ENCODE assay signal across 37 cellular contexts in genomic region chr10:11498399-11498798, GRCh38.
"Had no signal": no experiment of that assay in that cellular context is flagged by ENCODE, and none has a peak within 500 bp of the region (broad histone marks: within the 10 kb centered on the region; RNA-seq: fewer than 3 reads in every experiment).

No MANE protein-coding gene starts in this region.

- H3K4me3 ChIP-seq: ascending aorta, cardiac muscle cell had no signal

- FAIRE-seq: bronchial epithelial cell, TTC549 had no signal

- H3K9me3 ChIP-seq: ascending aorta had no signal

- H3K27me3 ChIP-seq: ascending aorta, cardiac muscle cell had no signal

- H3K4me1 Mint-ChIP-seq: activated naive CD8-positive, alpha-beta T cell treated with anti-CD3 and anti-CD28 coated beads for 36 hours; central memory CD8-positive, alpha-beta T cell had no signal

- DNase-seq: activated B cell treated with CpG ODN at 0.5 μM for 24 hours; activated CD4-positive, alpha-beta memory T cell treated with anti-CD3 and anti-CD28 coated beads for 36 hours; activated CD4-positive, alpha-beta T cell treated with anti-CD3 and anti-CD28 coated beads for 4 hours; activated CD4-positive, alpha-beta T cell treated with anti-CD3 and anti-CD28 coated beads, Interleukin-2, amount 10 ng/mL, durations not matched to agents 24 days and 14 days; activated CD4-positive, alpha-beta T cell treated with anti-CD3 and anti-CD28 coated beads, Interleukin-2, amount 50 U/mL, for 1 hour; activated CD4-positive, alpha-beta T cell treated with anti-CD3 and anti-CD28 coated beads, Interleukin-2, amount 50 U/mL, for 4 hours; activated CD4-positive, CD25-positive, alpha-beta regulatory T cell treated with anti-CD3 and anti-CD28 coated beads, Interleukin-2, amount 50 U/mL, for 72 hours; activated CD8-positive, alpha-beta memory T cell treated with anti-CD3 and anti-CD28 coated beads, Interleukin-2, amount 50 U/mL, for 4 hours; activated CD8-positive, alpha-beta T cell treated with anti-CD3 and anti-CD28 coated beads for 36 hours; activated effector memory CD4-positive, alpha-beta T cell treated with anti-CD3 and anti-CD28 coated beads, Interleukin-2, amount 50 U/mL, for 16 hours; activated gamma-delta T cell treated with Interleukin-2 at 50 U/mL for 16 hours; activated naive CD4-positive, alpha-beta T cell; activated naive CD4-positive, alpha-beta T cell treated with anti-CD3 and anti-CD28 coated beads for 36 hours; activated naive CD4-positive, alpha-beta T cell treated with anti-CD3 and anti-CD28 coated beads, Interleukin-2, amount 50 U/mL, for 16 hours; activated naive CD8-positive, alpha-beta T cell treated with anti-CD3 and anti-CD28 coated beads for 36 hours; activated T-cell treated with anti-CD3 and anti-CD28 coated beads for 4 hours; activated T-cell treated with anti-CD3 and anti-CD28 coated beads, Interleukin-2, amount 50 U/mL, for 1 hour; activated T-cell treated with anti-CD3 and anti-CD28 coated beads, Interleukin-2, amount 50 U/mL, for 4 hours; activated T-cell treated with anti-CD3 and anti-CD28 coated beads, Interleukin-2, amount 50 U/mL, for 72 hours; amygdala; anterior cingulate cortex; caudate nucleus; T-helper 1 cell; T-helper 2 cell; T-helper 9 cell had no signal

- H3K36me3 Mint-ChIP-seq: activated naive CD8-positive, alpha-beta T cell treated with anti-CD3 and anti-CD28 coated beads for 36 hours had no signal

- H3K36me3 ChIP-seq: ascending aorta, cardiac muscle cell had no signal

- H3K9me3 Mint-ChIP-seq: activated B cell treated with CpG ODN at 0.5 μM for 24 hours; activated CD4-positive, alpha-beta memory T cell treated with anti-CD3 and anti-CD28 coated beads for 36 hours; activated CD4-positive, alpha-beta T cell treated with anti-CD3 and anti-CD28 coated beads, Interleukin-2, amount 10 ng/mL, durations not matched to agents 24 days and 14 days; activated CD8-positive, alpha-beta T cell treated with anti-CD3 and anti-CD28 coated beads for 36 hours; activated naive CD4-positive, alpha-beta T cell treated with anti-CD3 and anti-CD28 coated beads for 36 hours; activated naive CD4-positive, alpha-beta T cell treated with anti-CD3 and anti-CD28 coated beads, Interleukin-2, amount 50 U/mL, for 72 hours; activated naive CD8-positive, alpha-beta T cell treated with anti-CD3 and anti-CD28 coated beads for 36 hours; activated T-cell treated with anti-CD3 and anti-CD28 coated beads, Interleukin-2, amount 50 U/mL, for 4 hours; activated T-cell treated with anti-CD3 and anti-CD28 coated beads, Interleukin-2, amount 50 U/mL, for 72 hours; activated T-helper 1 cell treated with anti-CD3 and anti-CD28 coated beads, Interleukin-12 subunit alpha, Interleukin-12 subunit beta, Interleukin-2, Interleukin-4 antibody, amounts not matched to agents 30 ng/mL and 10 ng/mL and 1 ng/mL, durations not matched to agents 14 hours and 24 hours and 36 hours; activated T-helper 17 cell treated with anti-CD3 and anti-CD28 coated beads, Interleukin-2, amount 50 U/mL, for 72 hours; central memory CD8-positive, alpha-beta T cell; T-helper 1 cell treated with Interleukin-12 subunit alpha and Interleukin-12 subunit beta and Interleukin-4 antibody, amounts not matched to agents 30 μg/mL and 1 μg/mL, for 36 hours; T-helper 2 cell treated with Interferon-gamma antibody and Interleukin-4, amounts not matched to agents 5 μg/mL and 100 μg/mL, for 36 hours had no signal

- H3K27me3 Mint-ChIP-seq: activated B cell treated with CpG ODN at 0.5 μM for 24 hours; activated CD4-positive, alpha-beta memory T cell treated with anti-CD3 and anti-CD28 coated beads for 36 hours; activated CD8-positive, alpha-beta T cell treated with anti-CD3 and anti-CD28 coated beads for 36 hours; activated naive CD8-positive, alpha-beta T cell treated with anti-CD3 and anti-CD28 coated beads for 36 hours; activated T-helper 17 cell treated with anti-CD3 and anti-CD28 coated beads, Interleukin-2, amount 50 U/mL, for 72 hours; central memory CD8-positive, alpha-beta T cell had no signal

- ATAC-seq: activated CD8-positive, alpha-beta T cell treated with anti-CD3 and anti-CD28 coated beads for 36 hours; activated naive CD4-positive, alpha-beta T cell treated with anti-CD3 and anti-CD28 coated beads, Interleukin-2, amount 50 U/mL, for 72 hours; activated T-cell treated with anti-CD3 and anti-CD28 coated beads, Interleukin-2, amount 50 U/mL, for 4 hours; activated T-cell treated with anti-CD3 and anti-CD28 coated beads, Interleukin-2, amount 50 U/mL, for 72 hours; activated T-helper 17 cell treated with anti-CD3 and anti-CD28 coated beads, Interleukin-2, amount 50 U/mL, for 72 hours had no signal

- H3K27ac Mint-ChIP-seq: activated B cell treated with CpG ODN at 0.5 μM for 24 hours; activated CD4-positive, alpha-beta memory T cell treated with anti-CD3 and anti-CD28 coated beads for 36 hours; activated CD4-positive, alpha-beta T cell treated with anti-CD3 and anti-CD28 coated beads, Interleukin-2, amount 10 ng/mL, durations not matched to agents 24 days and 14 days; activated CD8-positive, alpha-beta T cell treated with anti-CD3 and anti-CD28 coated beads for 36 hours; activated naive CD4-positive, alpha-beta T cell treated with anti-CD3 and anti-CD28 coated beads for 36 hours; activated naive CD8-positive, alpha-beta T cell treated with anti-CD3 and anti-CD28 coated beads for 36 hours; activated T-cell treated with anti-CD3 and anti-CD28 coated beads, Interleukin-2, amount 50 U/mL, for 72 hours; activated T-helper 1 cell treated with anti-CD3 and anti-CD28 coated beads, Interleukin-12 subunit alpha, Interleukin-12 subunit beta, Interleukin-2, Interleukin-4 antibody, amounts not matched to agents 30 ng/mL and 10 ng/mL and 1 ng/mL, durations not matched to agents 14 hours and 24 hours and 36 hours; activated T-helper 17 cell treated with anti-CD3 and anti-CD28 coated beads, Interleukin-2, amount 50 U/mL, for 72 hours; T-helper 1 cell treated with Interleukin-12 subunit alpha and Interleukin-12 subunit beta and Interleukin-4 antibody, amounts not matched to agents 30 μg/mL and 1 μg/mL, for 36 hours; T-helper 2 cell treated with Interferon-gamma antibody and Interleukin-4, amounts not matched to agents 5 μg/mL and 100 μg/mL, for 36 hours had no signal

- H3K4me3 Mint-ChIP-seq: activated B cell treated with CpG ODN at 0.5 μM for 24 hours; activated CD4-positive, alpha-beta memory T cell treated with anti-CD3 and anti-CD28 coated beads for 36 hours; activated CD4-positive, alpha-beta T cell treated with anti-CD3 and anti-CD28 coated beads, Interleukin-2, amount 10 ng/mL, durations not matched to agents 24 days and 14 days; activated CD8-positive, alpha-beta T cell treated with anti-CD3 and anti-CD28 coated beads for 36 hours; activated naive CD4-positive, alpha-beta T cell treated with anti-CD3 and anti-CD28 coated beads for 36 hours; activated naive CD8-positive, alpha-beta T cell treated with anti-CD3 and anti-CD28 coated beads for 36 hours; activated T-cell treated with anti-CD3 and anti-CD28 coated beads, Interleukin-2, amount 50 U/mL, for 4 hours; activated T-cell treated with anti-CD3 and anti-CD28 coated beads, Interleukin-2, amount 50 U/mL, for 72 hours; activated T-helper 1 cell treated with anti-CD3 and anti-CD28 coated beads, Interleukin-12 subunit alpha, Interleukin-12 subunit beta, Interleukin-2, Interleukin-4 antibody, amounts not matched to agents 30 ng/mL and 10 ng/mL and 1 ng/mL, durations not matched to agents 14 hours and 24 hours and 36 hours; activated T-helper 17 cell treated with anti-CD3 and anti-CD28 coated beads, Interleukin-2, amount 50 U/mL, for 72 hours; brain; central memory CD8-positive, alpha-beta T cell; T-helper 1 cell treated with Interleukin-12 subunit alpha and Interleukin-12 subunit beta and Interleukin-4 antibody, amounts not matched to agents 30 μg/mL and 1 μg/mL, for 36 hours; T-helper 2 cell treated with Interferon-gamma antibody and Interleukin-4, amounts not matched to agents 5 μg/mL and 100 μg/mL, for 36 hours had no signal

- H3K4me1 ChIP-seq: ascending aorta had no signal

- H3K27ac ChIP-seq: ascending aorta, cardiac muscle cell, VCaP had no signal
